ENCODE assay signal across 9 cellular contexts in the genomic region with DNA sequence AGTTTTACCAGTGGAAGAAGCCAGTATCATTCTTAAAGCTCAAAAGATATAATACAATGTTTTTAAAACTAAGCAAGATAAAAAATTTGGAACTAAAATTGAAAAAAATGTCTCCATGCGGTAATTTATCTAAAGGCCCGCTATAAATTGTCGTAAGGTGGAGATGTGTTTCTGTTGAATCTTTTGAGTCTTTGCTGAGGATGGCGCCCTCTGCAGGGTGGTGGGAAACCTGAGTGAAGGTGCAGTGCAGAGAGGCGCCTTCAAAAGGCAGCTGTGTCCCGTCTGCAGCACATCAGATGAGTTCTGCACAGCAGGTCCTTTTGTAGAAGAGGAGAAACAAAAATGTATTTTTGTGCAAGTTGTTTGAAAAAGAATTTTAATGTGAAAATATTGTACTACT. TPM values are rescaled to one million over a fixed set of nuclear protein-coding genes. Genes with fewer than 3 reads are reported as not detected.
A peak's percentile ranks its signal among the peaks of the same experiment; 100 is the strongest.
DNase-seq lines count a peak whose midpoint lies in the region; ATAC-seq, FAIRE-seq and TF ChIP-seq lines count a peak whose summit lies in the region.
"Had no signal": no experiment of that assay in that cellular context is flagged by ENCODE, and none has a peak within 500 bp of the region (broad histone marks: within the 10 kb centered on the region; RNA-seq: fewer than 3 reads in every experiment).

No MANE protein-coding gene starts in this region.

- H3K4me1 Mint-ChIP-seq in T-helper 2 cell treated with Interferon-gamma antibody and Interleukin-4, amounts not matched to agents 5 μg/mL and 100 μg/mL, for 36 hours (ENCODE audit: low read depth), result no peaks in the 10 kb centered on the region

- TF ChIP-seq CTCF in A549 (IDR thresholded peaks at IDR 0.05) (peak; percentile 33), GM12864 (IDR thresholded peaks at IDR 0.05; ENCODE audit: low read depth, low read length, missing control alignments) (peak; percentile 49), suprapubic skin (IDR thresholded peaks at IDR 0.05) (peak in 1 of 2 donors; percentile 34)

- H3K4me2 ChIP-seq in A549, result no peak overlapping the region

- FAIRE-seq in A549 (lab: Jason Lieb, UNC), result no peak

- peaks cover 30% of the 10 kb centered on the region for H3K4me1 ChIP-seq in A549
- no peaks in the 10 kb centered on the region for H3K4me1 ChIP-seq in suprapubic skin

- no peak overlapping the region for H3K4me3 Mint-ChIP-seq in T-helper 2 cell treated with Interferon-gamma antibody and Interleukin-4, amounts not matched to agents 5 μg/mL and 100 μg/mL, for 36 hours
- H3K4me3 Mint-ChIP-seq: T-helper 1 cell treated with Interleukin-12 subunit alpha and Interleukin-12 subunit beta and Interleukin-4 antibody, amounts not matched to agents 30 μg/mL and 1 μg/mL, for 36 hours had no signal

- no peak overlapping the region for H3K27ac Mint-ChIP-seq in T-helper 2 cell treated with Interferon-gamma antibody and Interleukin-4, amounts not matched to agents 5 μg/mL and 100 μg/mL, for 36 hours
- H3K27ac Mint-ChIP-seq: T-helper 1 cell treated with Interleukin-12 subunit alpha and Interleukin-12 subunit beta and Interleukin-4 antibody, amounts not matched to agents 30 μg/mL and 1 μg/mL, for 36 hours had no signal

- TF ChIP-seq POLR2A in A549 (IDR thresholded peaks at IDR 0.05; ENCODE audit: low read length) (no peak), suprapubic skin (IDR thresholded peaks at IDR 0.05) (no peak)

- CTCF ChIA-PET in A549 (lab: Yijun Ruan, JAX), result interaction anchor here (1.2 to 1.6 kb wide), 2 partner anchors 9 to 12 kb away, joined by 6 read pairs; no protein-coding TSS in a partner anchor

- ATAC-seq in A549, result peak in 1 of 2 experiments; percentile 53; a peak in 1 of 6 replicates
- no peak for ATAC-seq in GM19023 (IDR thresholded peaks at IDR 0.05; ENCODE audit: unreplicated experiment)

- no peaks in the 10 kb centered on the region for H3K9me3 Mint-ChIP-seq in T-helper 2 cell treated with Interferon-gamma antibody and Interleukin-4, amounts not matched to agents 5 μg/mL and 100 μg/mL, for 36 hours
- H3K9me3 Mint-ChIP-seq: T-helper 1 cell treated with Interleukin-12 subunit alpha and Interleukin-12 subunit beta and Interleukin-4 antibody, amounts not matched to agents 30 μg/mL and 1 μg/mL, for 36 hours had no signal

- TF ChIP-seq RAD21 in A549 (conservative IDR thresholded peaks at IDR 0.05 in 1 of 2, IDR thresholded peaks at IDR 0.05 in 1 of 2), result peak; percentile 9 to 33; a peak in 1 of 5 replicates

- H3K27ac ChIP-seq in A549, result no peak overlapping the region
- no peak overlapping the region for H3K27ac ChIP-seq in suprapubic skin

- H3K36me3 ChIP-seq in suprapubic skin, result peaks cover 63% of the 10 kb centered on the region

- no peaks in the 10 kb centered on the region for H3K36me3 Mint-ChIP-seq in T-helper 2 cell treated with Interferon-gamma antibody and Interleukin-4, amounts not matched to agents 5 μg/mL and 100 μg/mL, for 36 hours (ENCODE audit: low read depth)

- H3K27me3 Mint-ChIP-seq in T-helper 2 cell treated with Interferon-gamma antibody and Interleukin-4, amounts not matched to agents 5 μg/mL and 100 μg/mL, for 36 hours (ENCODE audit: low read depth), result no peaks in the 10 kb centered on the region

- TF ChIP-seq EP300 in A549 (IDR thresholded peaks at IDR 0.05) (no peak), suprapubic skin (IDR thresholded peaks at IDR 0.05) (no peak)

- H3K9me3 ChIP-seq in A549 (no peaks in the 10 kb centered on the region), suprapubic skin (no peaks in the 10 kb centered on the region)

- no peak overlapping the region for H3K4me3 ChIP-seq in A549
- H3K4me3 ChIP-seq in GM12864 (ENCODE audit: low read depth, low read length), result no peak overlapping the region
- H3K4me3 ChIP-seq in suprapubic skin, result no peak overlapping the region

- POLR2A ChIA-PET in A549 (lab: Yijun Ruan, JAX), result no interaction called here

- WGBS in A549 (ENCODE audit: missing lambda C conversion rate), result 69% methylated on average over 6 of the region's 6 CpGs
- 90% methylated on average over 6 of the region's 6 CpGs for WGBS in suprapubic skin

- DNase-seq in A549 (ENCODE audit: low read depth in 1 of 2, low spot score in 1 of 2) (peak; percentile 9 to 32), GM12864 (ENCODE audit: low read depth) (no peak), SK-N-DZ (ENCODE audit: low spot score) (peak; percentile 18), glomerular visceral epithelial cell (ENCODE audit: extremely low spot score) (peak; percentile 36), suprapubic skin (ENCODE audit: low spot score in 2 of 2) (no peak), superior temporal gyrus (ENCODE audit: extremely low spot score) (no peak)
- no peak for DNase-seq in T-helper 2 cell treated with Interferon-gamma antibody and Interleukin-4, amounts not matched to agents 5 μg/mL and 100 μg/mL, for 36 hours (ENCODE audit: low spot score)

- H3K27me3 ChIP-seq in suprapubic skin, result no peaks in the 10 kb centered on the region

TF ChIP-seq in A549, 52 proteins besides CTCF, POLR2A, EP300 and RAD21:
- TF ChIP-seq E2F6 (IDR thresholded peaks at IDR 0.05; ENCODE audit: borderline replicate concordance, low read depth) (no peak), CHD4 (IDR thresholded peaks at IDR 0.05; ENCODE audit: borderline replicate concordance) (no peak), MYC (IDR thresholded peaks at IDR 0.05; ENCODE audit: borderline replicate concordance, low read length) (no peak), CBX8 (IDR thresholded peaks at IDR 0.05) (no peak), ZC3H11A (IDR thresholded peaks at IDR 0.05) (no peak), POLR2AphosphoS2 (conservative IDR thresholded peaks at IDR 0.05; ENCODE audit: low read length) (no peak), TFCP2L1 (CRISPR knock-in tag; IDR thresholded peaks at IDR 0.05) (no peak), MAFK (IDR thresholded peaks at IDR 0.05; ENCODE audit: partially characterized antibody) (no peak), HOXA7 (CRISPR knock-in tag; IDR thresholded peaks at IDR 0.05) (no peak), ESRRA (IDR thresholded peaks at IDR 0.05; ENCODE audit: borderline replicate concordance, low read length) (no peak), HEYL (CRISPR knock-in tag; IDR thresholded peaks at IDR 0.05) (no peak), HOXB5 (CRISPR knock-in tag; IDR thresholded peaks at IDR 0.05) (no peak), ZFP36 (IDR thresholded peaks at IDR 0.05; ENCODE audit: borderline replicate concordance, partially characterized antibody) (no peak), BHLHE40 (IDR thresholded peaks at IDR 0.05; ENCODE audit: low read depth, low read length) (no peak), HOXB13 (CRISPR knock-in tag; IDR thresholded peaks at IDR 0.05; ENCODE audit: low read depth) (no peak), JUNB (IDR thresholded peaks at IDR 0.05) (no peak), CHD2 (IDR thresholded peaks at IDR 0.05; ENCODE audit: low read length, partially characterized antibody) (no peak)
- TF ChIP-seq, protein P1, sequence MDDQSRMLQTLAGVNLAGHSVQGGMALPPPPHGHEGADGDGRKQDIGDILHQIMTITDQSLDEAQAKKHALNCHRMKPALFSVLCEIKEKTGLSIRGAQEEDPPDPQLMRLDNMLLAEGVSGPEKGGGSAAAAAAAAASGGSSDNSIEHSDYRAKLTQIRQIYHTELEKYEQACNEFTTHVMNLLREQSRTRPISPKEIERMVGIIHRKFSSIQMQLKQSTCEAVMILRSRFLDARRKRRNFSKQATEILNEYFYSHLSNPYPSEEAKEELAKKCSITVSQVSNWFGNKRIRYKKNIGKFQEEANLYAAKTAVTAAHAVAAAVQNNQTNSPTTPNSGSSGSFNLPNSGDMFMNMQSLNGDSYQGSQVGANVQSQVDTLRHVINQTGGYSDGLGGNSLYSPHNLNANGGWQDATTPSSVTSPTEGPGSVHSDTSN (IDR thresholded peaks at IDR 0.05), result no peak

RNA-seq across cellular contexts. Expression of gene KIF25, which starts 29.4 kb away (rescaled TPM):
- polyA plus RNA-seq in A549 (2011; rRNA removed), result 0.04 and 0.13 TPM in 2 replicates
- 0.05 and 0.07 TPM in 2 replicates for polyA plus RNA-seq in A549 (2012; cell fraction: cytosol; rRNA removed)
- polyA plus RNA-seq in A549 (2012; cell fraction: nucleus; rRNA removed), result 0.16 and 0.24 TPM in 2 replicates
- polyA plus RNA-seq in A549 (2017; fragmentation: RNase III; extraction: RNeasy Plus Mini Kit Qiagen cat#74134 plus additional on column Dnase treatment), result 0.06 to 0.49 TPM (median 0.15 TPM) in 3 replicates
- polyA minus RNA-seq in A549 (2011; rRNA and poly(A)+ RNA removed), result not detected in 2 replicates
- 0.17 and 0.28 TPM in 2 replicates for polyA plus RNA-seq in SK-N-DZ (2014; cell fraction: cytosol; rRNA removed)
- polyA plus RNA-seq in SK-N-DZ (2014; cell fraction: nucleus; rRNA removed), result 0.76 and 4.6 TPM in 2 replicates
- total RNA-seq in suprapubic skin, result under 1 TPM in 1 of 4 donors, not detected in 3; 0.76 TPM

Comparison
In these comparisons a context has a peak if more than half of its experiments do, and no peak if none do; other contexts are left out.
1. DNase-seq: peak in A549 (2 of 2), SK-N-DZ (single experiment) and glomerular visceral epithelial cell (single experiment); none in GM12864 (single experiment), suprapubic skin (0 of 2), superior temporal gyrus (single experiment) and T-helper 2 cell treated with Interferon-gamma antibody and Interleukin-4, amounts not matched to agents 5 μg/mL and 100 μg/mL, for 36 hours (single experiment).